8 cellular contexts compared by ENCODE assay signal in the genomic region with DNA sequence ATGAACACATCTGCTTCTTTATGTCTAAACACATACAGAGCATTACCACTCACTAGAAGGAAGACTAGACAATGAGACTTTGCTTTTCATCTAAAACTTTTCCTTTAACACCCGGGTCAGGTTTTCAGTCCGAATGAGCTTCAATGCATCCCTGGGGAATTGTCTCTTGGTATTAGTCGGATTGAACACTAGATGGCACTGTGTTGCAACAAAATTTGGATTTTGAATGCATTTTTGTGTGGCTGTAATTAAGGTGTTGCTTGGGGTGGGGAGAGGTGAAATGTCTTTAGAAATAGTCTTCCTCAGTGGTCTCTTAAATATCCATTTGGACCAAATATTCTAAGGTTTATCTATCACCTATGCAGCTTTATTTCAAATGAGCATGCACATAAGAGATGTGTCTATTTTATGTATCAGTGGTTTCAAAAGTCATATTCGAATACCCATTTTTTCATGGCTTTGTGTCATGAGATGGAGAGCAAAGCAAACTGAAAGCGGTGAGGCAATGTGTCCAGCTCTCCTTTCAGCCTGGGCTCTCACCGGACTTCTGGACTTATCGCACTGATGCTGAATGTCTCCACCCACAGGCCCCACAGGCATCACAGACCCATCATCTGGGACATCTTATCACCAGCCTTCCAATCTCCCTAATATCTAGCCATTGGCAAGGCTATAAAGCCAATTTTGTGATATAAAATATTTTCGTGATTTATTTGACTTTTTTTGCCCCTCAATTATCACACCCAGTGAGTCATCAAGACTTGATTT.
DNase-seq lines count a peak whose midpoint lies in the region; ATAC-seq and TF ChIP-seq lines count a peak whose summit lies in the region.

No MANE protein-coding gene starts in this region.

- H2BK120ac ChIP-seq in mesendoderm (ENCODE audit: low read depth, low read length) = peak overlapping the region; percentile 56

- no peaks in the 10 kb centered on the region for H3K27me3 ChIP-seq in mesendoderm (ENCODE audit: insufficient read depth, low read length, poor library complexity)

- no peak overlapping the region for H2AK5ac ChIP-seq in mesendoderm (ENCODE audit: low read length)

- H3K27ac ChIP-seq in mesendoderm (ENCODE audit: low read depth, low read length) = no peak overlapping the region

- no peak overlapping the region for H3K18ac ChIP-seq in mesendoderm (ENCODE audit: low read length)

- no peaks in the 10 kb centered on the region for H3K36me3 ChIP-seq in mesendoderm (ENCODE audit: control insufficient read depth, insufficient read depth, low read length)

- H3K4me3 ChIP-seq in AG09309 (ENCODE audit: control insufficient read depth, low read depth, low read length) = no peak overlapping the region
- no peak overlapping the region for H3K4me3 ChIP-seq in mesendoderm (ENCODE audit: low read length)

- no peak overlapping the region for H3K4me2 ChIP-seq in mesendoderm (ENCODE audit: low read length)

- H4K8ac ChIP-seq in mesendoderm (ENCODE audit: low read depth, low read length) = no peak overlapping the region

- no peak overlapping the region for H2BK15ac ChIP-seq in mesendoderm (replicated peaks; ENCODE audit: low read depth)

- no peak overlapping the region for H3K23ac ChIP-seq in mesendoderm (ENCODE audit: low read length)

- TF ChIP-seq CTCF in AG09309 (IDR thresholded peaks at IDR 0.05; ENCODE audit: control insufficient read depth, insufficient read depth, low read depth, low read length, missing control alignments) = peak; percentile 65
- TF ChIP-seq CTCF in GM12873 (IDR thresholded peaks at IDR 0.05; ENCODE audit: insufficient read depth, low read depth, low read length, missing control alignments) = peak; percentile 59

- no peak overlapping the region for H4K5ac ChIP-seq in mesendoderm (ENCODE audit: low read length)

- no peaks in the 10 kb centered on the region for H3K79me2 ChIP-seq in mesendoderm (ENCODE audit: control insufficient read depth, insufficient read depth, low read length)

- no peak overlapping the region for H3K56ac ChIP-seq in mesendoderm (ENCODE audit: low read length)

- no peak overlapping the region for H2BK5ac ChIP-seq in mesendoderm (ENCODE audit: low read length)

- no CpG with 5 or more reads among the region's 8 CpGs for WGBS in mesendoderm (ENCODE audit: extremely low coverage, insufficient coverage, low lambda C conversion rate)

- H3K4ac ChIP-seq in mesendoderm (ENCODE audit: low read depth, low read length) = no peak overlapping the region

- H3K9ac ChIP-seq in mesendoderm (ENCODE audit: low read length) = no peak overlapping the region

- H3K79me1 ChIP-seq in mesendoderm (ENCODE audit: low read length) = no peaks in the 10 kb centered on the region

- no peak for ATAC-seq in HG02870 (IDR thresholded peaks at IDR 0.05; ENCODE audit: unreplicated experiment)
- ATAC-seq in GM21529 (IDR thresholded peaks at IDR 0.05; ENCODE audit: unreplicated experiment) = no peak

- H3K4me1 ChIP-seq in mesendoderm (ENCODE audit: control insufficient read depth, low read depth, low read length) = peaks cover 2% of the 10 kb centered on the region

- DNase-seq in AG09309 (ENCODE audit: low read depth) = peak; percentile 13
- peak; percentile 76 for DNase-seq in NCI-H1436 (lab: John Stamatoyannopoulos, UW)
- DNase-seq in SK-N-DZ (ENCODE audit: low spot score) = peak; percentile 77
- DNase-seq in effector CD4-positive, alpha-beta T cell = peak; percentile 25
- DNase-seq in mesendoderm = peak; percentile 85

Comparison
In these comparisons a context has a peak if more than half of its experiments do, and no peak if none do; other contexts are left out.
1. DNase-seq: peak in every context shown above with its lines; median percentile 85 in mesendoderm; 77 in SK-N-DZ; 76 in NCI-H1436; 25 in effector CD4-positive, alpha-beta T cell; 13 in AG09309.